Comparison of ENCODE assay signal across 8 cellular contexts in genomic region chr1:228405200-228405978, GRCh38. TPM values are rescaled to one million over a fixed set of nuclear protein-coding genes. Genes with fewer than 3 reads are reported as not detected.
DNase-seq lines count a peak whose midpoint lies in the region; ATAC-seq lines count a peak whose summit lies in the region.

No MANE protein-coding gene starts in this region.

- H3K4me1 ChIP-seq in iPS-15b (ENCODE audit: control insufficient read depth, insufficient read depth, low read length): no peaks in the 10 kb centered on the region
- peaks cover 35% of the 10 kb centered on the region for H3K4me1 ChIP-seq in stomach smooth muscle (ENCODE audit: control insufficient read depth, insufficient read depth, low read length)

- peak overlapping the region; percentile 94 for H3K4me3 Mint-ChIP-seq in T-helper 2 cell treated with Interferon-gamma antibody and Interleukin-4, amounts not matched to agents 5 μg/mL and 100 μg/mL, for 36 hours
- H3K4me3 Mint-ChIP-seq in activated CD4-positive, alpha-beta memory T cell treated with anti-CD3 and anti-CD28 coated beads, Interleukin-2, amount 10 ng/mL, durations not matched to agents 7 days and 5 days: peak overlapping the region; percentile 85

- H3K9ac ChIP-seq in iPS-15b (ENCODE audit: low read depth, low read length): no peak overlapping the region
- H3K9ac ChIP-seq in stomach smooth muscle (ENCODE audit: low read length in 2 of 2): peak overlapping the region; percentile 35 to 60

- no peaks in the 10 kb centered on the region for H3K27me3 Mint-ChIP-seq in T-helper 2 cell treated with Interferon-gamma antibody and Interleukin-4, amounts not matched to agents 5 μg/mL and 100 μg/mL, for 36 hours (ENCODE audit: low read depth)
- H3K27me3 Mint-ChIP-seq in activated CD4-positive, alpha-beta memory T cell treated with anti-CD3 and anti-CD28 coated beads, Interleukin-2, amount 10 ng/mL, durations not matched to agents 7 days and 5 days: no peaks in the 10 kb centered on the region

- H3K4me1 Mint-ChIP-seq in T-helper 2 cell treated with Interferon-gamma antibody and Interleukin-4, amounts not matched to agents 5 μg/mL and 100 μg/mL, for 36 hours (ENCODE audit: low read depth): peaks cover 33% of the 10 kb centered on the region
- H3K4me1 Mint-ChIP-seq in activated CD4-positive, alpha-beta memory T cell treated with anti-CD3 and anti-CD28 coated beads, Interleukin-2, amount 10 ng/mL, durations not matched to agents 7 days and 5 days: peaks cover 64% of the 10 kb centered on the region

- H3K27ac Mint-ChIP-seq in T-helper 2 cell treated with Interferon-gamma antibody and Interleukin-4, amounts not matched to agents 5 μg/mL and 100 μg/mL, for 36 hours: peak overlapping the region; percentile 94
- H3K27ac Mint-ChIP-seq in activated CD4-positive, alpha-beta memory T cell treated with anti-CD3 and anti-CD28 coated beads, Interleukin-2, amount 10 ng/mL, durations not matched to agents 7 days and 5 days: peak overlapping the region; percentile 90

- no peak for DNase-seq in T-helper 2 cell treated with Interferon-gamma antibody and Interleukin-4, amounts not matched to agents 5 μg/mL and 100 μg/mL, for 36 hours (ENCODE audit: low spot score)
- DNase-seq in T-helper 2 cell: no peak
- no peak for DNase-seq in activated CD4-positive, alpha-beta memory T cell treated with anti-CD3 and anti-CD28 coated beads, Interleukin-2, amount 10 ng/mL, durations not matched to agents 7 days and 5 days

- peaks cover 33% of the 10 kb centered on the region for H3K36me3 Mint-ChIP-seq in T-helper 2 cell treated with Interferon-gamma antibody and Interleukin-4, amounts not matched to agents 5 μg/mL and 100 μg/mL, for 36 hours (ENCODE audit: low read depth)
- peaks cover 54% of the 10 kb centered on the region for H3K36me3 Mint-ChIP-seq in activated CD4-positive, alpha-beta memory T cell treated with anti-CD3 and anti-CD28 coated beads, Interleukin-2, amount 10 ng/mL, durations not matched to agents 7 days and 5 days (ENCODE audit: low read depth)

- H3K27me3 ChIP-seq in iPS-15b (ENCODE audit: control insufficient read depth, insufficient read depth, low read length) (no peaks in the 10 kb centered on the region), stomach smooth muscle (ENCODE audit: control insufficient read depth in 1 of 2, insufficient read depth in 2 of 2, low read length in 2 of 2) (no peaks in the 10 kb centered on the region)

- no peaks in the 10 kb centered on the region for H3K36me3 ChIP-seq in iPS-15b (ENCODE audit: control insufficient read depth, insufficient read depth, low read length)
- H3K36me3 ChIP-seq in stomach smooth muscle (ENCODE audit: control insufficient read depth in 2 of 2, insufficient read depth in 2 of 2, low read length in 2 of 2): peaks cover 0 to 10% of the 10 kb centered on the region in 2 donors

- H3K9me3 ChIP-seq in iPS-15b (ENCODE audit: control insufficient read depth, insufficient read depth, low read length) (no peaks in the 10 kb centered on the region), stomach smooth muscle (ENCODE audit: control insufficient read depth in 2 of 2, low read length in 2 of 2) (no peaks in the 10 kb centered on the region)

- CTCF ChIA-PET in activated CD4-positive, alpha-beta memory T cell treated with anti-CD3 and anti-CD28 coated beads, Interleukin-2, amount 10 ng/mL, durations not matched to agents 7 days and 5 days (lab: Charles Lee): interaction anchor here (1.0 to 1.9 kb wide), 8 partner anchors 8 to 275 kb away, joined by 3 to 8 read pairs (median 4); a partner anchor contains a TSS

- peak overlapping the region; percentile 66 for H3K4me3 ChIP-seq in iPS-15b (ENCODE audit: low read depth, low read length)
- peak overlapping the region; percentile 89 for H3K4me3 ChIP-seq in stomach smooth muscle (ENCODE audit: low read length in 2 of 2)

- ATAC-seq in HG03280 (IDR thresholded peaks at IDR 0.05; ENCODE audit: unreplicated experiment): no peak
- ATAC-seq in HG03159 (IDR thresholded peaks at IDR 0.05; ENCODE audit: unreplicated experiment): no peak
- no peak for ATAC-seq in HG03045 (IDR thresholded peaks at IDR 0.05; ENCODE audit: unreplicated experiment)

- POLR2A ChIA-PET in activated CD4-positive, alpha-beta memory T cell treated with anti-CD3 and anti-CD28 coated beads, Interleukin-2, amount 10 ng/mL, durations not matched to agents 7 days and 5 days (lab: Charles Lee): interaction anchor here (0.8 to 5.6 kb wide), 19 partner anchors 8 to 323 kb away, joined by 3 to 90 read pairs (median 5); partner anchors contain the start of genes ARF1, GUK1, IBA57 and RNF187

- H3K9me3 Mint-ChIP-seq in T-helper 2 cell treated with Interferon-gamma antibody and Interleukin-4, amounts not matched to agents 5 μg/mL and 100 μg/mL, for 36 hours: no peaks in the 10 kb centered on the region
- H3K9me3 Mint-ChIP-seq in activated CD4-positive, alpha-beta memory T cell treated with anti-CD3 and anti-CD28 coated beads, Interleukin-2, amount 10 ng/mL, durations not matched to agents 7 days and 5 days: no peaks in the 10 kb centered on the region

- H3K27ac ChIP-seq in stomach smooth muscle (ENCODE audit: low read length): no peak overlapping the region

RNA-seq across cellular contexts. Expression of gene TRIM11, which starts 1.2 kb away (rescaled TPM):
- total RNA-seq in activated CD4-positive, alpha-beta memory T cell treated with anti-CD3 and anti-CD28 coated beads, Interleukin-2, amount 10 ng/mL, durations not matched to agents 7 days and 5 days: 10 to 100 TPM; 63.7 to 69.0 TPM

RNA-seq across cellular contexts. Expression of gene TRIM17, which starts 11.3 kb away (rescaled TPM):
- 1 to 10 TPM; 2.8 to 3.8 TPM for total RNA-seq in activated CD4-positive, alpha-beta memory T cell treated with anti-CD3 and anti-CD28 coated beads, Interleukin-2, amount 10 ng/mL, durations not matched to agents 7 days and 5 days
